ENCODE assay signal across 18 cellular contexts in genomic region chr17:33892677-33893076, GRCh38.
DNase-seq lines count a peak whose midpoint lies in the region; ATAC-seq and TF ChIP-seq lines count a peak whose summit lies in the region.
"Had no signal": no experiment of that assay in that cellular context is flagged by ENCODE, and none has a peak within 500 bp of the region (broad histone marks: within the 10 kb centered on the region; RNA-seq: fewer than 3 reads in every experiment).

No MANE protein-coding gene starts in this region.

- no peaks in the 10 kb centered on the region for H3K4me1 Mint-ChIP-seq in neural progenitor cell

- no peaks in the 10 kb centered on the region for H3K9me3 Mint-ChIP-seq in neural progenitor cell
- H3K9me3 Mint-ChIP-seq: CD4-positive, alpha-beta T cell had no signal

- no peak for TF ChIP-seq CTCF in neural progenitor cell (IDR thresholded peaks at IDR 0.05)

- H3K27ac ChIP-seq in neural progenitor cell = no peak overlapping the region
- H3K27ac ChIP-seq: 22Rv1, A549, C4-2B, HL-60 had no signal

- no peaks in the 10 kb centered on the region for H3K79me2 ChIP-seq in neural progenitor cell (ENCODE audit: low read depth)

- H3K9me3 ChIP-seq in neural progenitor cell (ENCODE audit: low read depth) = no peaks in the 10 kb centered on the region
- H3K9me3 ChIP-seq: A549, Caco-2, HAP-1 had no signal

- ATAC-seq in HG03460 (IDR thresholded peaks at IDR 0.05; ENCODE audit: unreplicated experiment) = no peak
- no peak for ATAC-seq in HG02981 (IDR thresholded peaks at IDR 0.05; ENCODE audit: unreplicated experiment)
- ATAC-seq: A549, GM12878 had no signal

- H3K4me2 ChIP-seq in neural progenitor cell = no peak overlapping the region
- H3K4me2 ChIP-seq: A549 had no signal

- no peaks in the 10 kb centered on the region for H3K36me3 Mint-ChIP-seq in neural progenitor cell

- peaks cover 2% of the 10 kb centered on the region for H3K27me3 Mint-ChIP-seq in neural progenitor cell (ENCODE audit: insufficient read depth, low read depth)

- H3K27ac Mint-ChIP-seq in neural progenitor cell = no peak overlapping the region
- H3K27ac Mint-ChIP-seq: CD4-positive, alpha-beta T cell had no signal

- H3K27me3 ChIP-seq in neural progenitor cell = no peaks in the 10 kb centered on the region

- H3K4me3 Mint-ChIP-seq in neural progenitor cell = no peak overlapping the region
- H3K4me3 Mint-ChIP-seq: CD4-positive, alpha-beta T cell had no signal

- H3K36me3 ChIP-seq in neural progenitor cell = no peaks in the 10 kb centered on the region
- H3K36me3 ChIP-seq: HAP-1 had no signal

- no peak overlapping the region for H3K9ac ChIP-seq in neural progenitor cell

- H3F3A ChIP-seq in neural progenitor cell (ENCODE audit: low read depth) = no peaks in the 10 kb centered on the region

- no peak overlapping the region for H2AFZ ChIP-seq in neural progenitor cell (replicated peaks)

- no peaks in the 10 kb centered on the region for H3K4me1 ChIP-seq in neural progenitor cell
- H3K4me1 ChIP-seq: A549, Caco-2, HAP-1 had no signal

- DNase-seq in DMS79 treated with DMSO at 0.1 percent for 48 hours (lab: John Stamatoyannopoulos, UW) (peak; percentile 12), DMS79 (lab: John Stamatoyannopoulos, UW) (no peak), NCI-H69 (lab: John Stamatoyannopoulos, UW) (peak; percentile 95), cerebellar cortex (ENCODE audit: low spot score) (peak; percentile 31), neural progenitor cell (ENCODE audit: low spot score) (peak; percentile 12), HuH-7.5 (ENCODE audit: low spot score) (no peak)
- DNase-seq: AML-193; Caco-2; CD4-positive, alpha-beta T cell; IMR-90 had no signal

- H4K20me1 ChIP-seq in neural progenitor cell (ENCODE audit: low read depth) = no peaks in the 10 kb centered on the region

- no peak overlapping the region for H3K4me3 ChIP-seq in neural progenitor cell
- H3K4me3 ChIP-seq: A549, GM12878, HAP-1 had no signal

Comparison
In these comparisons a context has a peak if more than half of its experiments do, and no peak if none do; other contexts are left out.
1. DNase-seq: peak in DMS79 treated with DMSO at 0.1 percent for 48 hours (single experiment), NCI-H69 (single experiment), cerebellar cortex (single experiment) and neural progenitor cell (single experiment); none in DMS79 (single experiment) and HuH-7.5 (single experiment).